2 cellular contexts compared by ENCODE assay signal in the genomic region with DNA sequence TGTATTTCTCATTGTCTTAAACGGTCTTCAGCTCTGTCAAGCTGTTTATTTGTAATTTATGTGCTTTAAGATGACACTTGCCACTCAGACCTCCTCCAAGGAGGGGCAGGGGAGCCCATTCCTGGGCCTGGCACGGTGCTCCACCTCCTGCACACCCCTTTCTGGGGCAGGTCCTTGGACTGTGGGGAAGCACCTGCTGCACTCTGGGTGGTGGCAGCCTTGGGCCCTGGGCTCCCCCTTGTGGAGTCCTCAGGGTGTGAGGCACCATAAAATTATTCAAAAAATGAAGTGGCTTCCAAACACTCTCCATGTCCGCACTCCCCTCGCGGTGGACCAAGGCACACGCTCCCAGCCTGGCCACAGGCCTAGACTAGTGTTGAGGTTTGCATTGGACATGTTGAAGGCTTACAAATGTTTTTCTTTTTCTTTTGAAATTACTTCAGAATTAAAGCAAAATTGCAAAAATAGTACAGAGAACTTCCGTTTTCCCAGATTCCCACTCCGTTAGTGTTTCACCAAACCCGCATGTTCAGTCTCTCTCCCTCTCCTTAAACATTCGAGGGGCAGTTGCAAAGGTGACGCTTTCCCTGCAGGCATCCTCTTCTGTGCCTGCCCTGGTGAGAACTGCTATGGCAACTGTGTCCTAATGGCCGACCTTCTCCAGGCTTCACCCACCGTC.
A peak's percentile ranks its signal among the peaks of the same experiment; 100 is the strongest.
TF ChIP-seq lines count a peak whose summit lies in the region.

No MANE protein-coding gene starts in this region.

TF ChIP-seq in A549, 52 proteins besides CTCF, POLR2A, EP300 and RAD21:
- TF ChIP-seq, protein P1, sequence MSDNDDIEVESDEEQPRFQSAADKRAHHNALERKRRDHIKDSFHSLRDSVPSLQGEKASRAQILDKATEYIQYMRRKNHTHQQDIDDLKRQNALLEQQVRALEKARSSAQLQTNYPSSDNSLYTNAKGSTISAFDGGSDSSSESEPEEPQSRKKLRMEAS (IDR thresholded peaks at IDR 0.05) = peak; percentile 42; the same call in 1 of the 2 replicates
- no peak for TF ChIP-seq ZSCAN20 (CRISPR knock-in tag; IDR thresholded peaks at IDR 0.05)
- TF ChIP-seq BHLHE40 (IDR thresholded peaks at IDR 0.05; ENCODE audit: low read depth, low read length) = no peak
- TF ChIP-seq SMC3 (IDR thresholded peaks at IDR 0.05) = peak; percentile 66
- no peak for TF ChIP-seq RFX5 (IDR thresholded peaks at IDR 0.05)
- no peak for TF ChIP-seq MYC (IDR thresholded peaks at IDR 0.05; ENCODE audit: borderline replicate concordance, low read length)
- TF ChIP-seq CHD2 (IDR thresholded peaks at IDR 0.05; ENCODE audit: low read length, partially characterized antibody) = no peak

TF ChIP-seq in H1, 55 proteins besides CTCF, POLR2A, EP300 and RAD21 (continued from another document):
- TF ChIP-seq MAFK (IDR thresholded peaks at IDR 0.05; ENCODE audit: low read depth, low read length) (no peak), HDAC2 (IDR thresholded peaks at IDR 0.05; ENCODE audit: borderline replicate concordance in 1 of 2, low read depth in 2 of 2, low read length in 2 of 2) (no peak), FOSL1 (IDR thresholded peaks at IDR 0.05; ENCODE audit: insufficient read depth, low read depth, low read length) (no peak)
